ENCODE assay signal across 22 cellular contexts in the genomic region with DNA sequence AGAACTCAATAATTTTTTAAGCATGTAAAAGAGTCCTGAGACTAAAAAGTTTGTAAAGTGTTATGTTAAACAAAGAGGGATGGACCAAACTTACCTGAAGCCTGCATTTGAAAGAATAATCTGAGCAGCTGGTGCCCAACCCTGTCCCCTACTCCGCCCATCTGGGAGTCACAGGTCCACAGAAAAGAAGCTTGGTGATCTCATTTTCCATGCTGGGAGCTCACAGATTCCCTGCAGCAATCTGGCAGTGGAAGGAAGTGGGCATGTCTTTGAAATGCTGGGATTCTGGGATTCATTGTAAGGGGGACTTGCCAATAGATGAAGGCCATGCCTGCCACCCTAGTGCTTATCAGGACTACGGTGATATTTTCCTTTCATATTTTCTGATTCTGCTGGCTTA. TPM values are rescaled to one million over a fixed set of nuclear protein-coding genes. Genes with fewer than 3 reads are reported as not detected.
DNase-seq lines count a peak whose midpoint lies in the region; ATAC-seq and TF ChIP-seq lines count a peak whose summit lies in the region.
"Had no signal": no experiment of that assay in that cellular context is flagged by ENCODE, and none has a peak within 500 bp of the region (broad histone marks: within the 10 kb centered on the region; RNA-seq: fewer than 3 reads in every experiment).

No MANE protein-coding gene starts in this region.

- H3K9ac ChIP-seq in PC-3 (ENCODE audit: low read length): no peak overlapping the region
- no peak overlapping the region for H3K9ac ChIP-seq in neural progenitor cell

- no peaks in the 10 kb centered on the region for H3K9me3 Mint-ChIP-seq in neural progenitor cell

- H3K4me2 ChIP-seq in PC-3 (ENCODE audit: low read length) (no peak overlapping the region), neural progenitor cell (no peak overlapping the region)

- TF ChIP-seq CTCF in PC-3 (conservative IDR thresholded peaks at IDR 0.05; ENCODE audit: low read depth, low read length) (no peak), foreskin keratinocyte (conservative IDR thresholded peaks at IDR 0.05) (no peak), neural progenitor cell (IDR thresholded peaks at IDR 0.05) (no peak)

- H3K27ac ChIP-seq in PC-3 (ENCODE audit: low read length) (no peak overlapping the region), foreskin keratinocyte (no peak overlapping the region), neural progenitor cell (no peak overlapping the region)
- H3K27ac ChIP-seq: epithelial cell of prostate, SJSA1 had no signal

- H4K20me1 ChIP-seq in PC-3 (ENCODE audit: low read length) (no peaks in the 10 kb centered on the region), neural progenitor cell (ENCODE audit: low read depth) (peaks cover 100% of the 10 kb centered on the region)

- intact Hi-C loops in PC-3 (cut with micrococcal nuclease): no loop called here

- no peak overlapping the region for H2AFZ ChIP-seq in PC-3 (ENCODE audit: low read length)
- no peak overlapping the region for H2AFZ ChIP-seq in neural progenitor cell (replicated peaks)

- H3K36me3 ChIP-seq in PC-3 (ENCODE audit: low read depth, low read length) (no peaks in the 10 kb centered on the region), neural progenitor cell (no peaks in the 10 kb centered on the region)
- H3K36me3 ChIP-seq: HAP-1, SJSA1 had no signal

- no TSS peak for BruUV-seq in PC-3 (replicated peaks; lab: Mats Ljungman, UMichigan)

- H3F3A ChIP-seq in PC-3 (ENCODE audit: low read length, unreplicated experiment) (no peaks in the 10 kb centered on the region), neural progenitor cell (ENCODE audit: low read depth) (peaks cover 23% of the 10 kb centered on the region)

- peak overlapping the region; percentile 12 for H3K4me3 Mint-ChIP-seq in neural progenitor cell
- H3K4me3 Mint-ChIP-seq: CD4-positive, CD25-positive, alpha-beta regulatory T cell; memory B cell; stimulated activated naive CD8-positive, alpha-beta T cell treated with anti-CD3 and anti-CD28 coated beads, Interleukin-15, amount 100 ng/mL, for 72 hours had no signal

- H3K27me3 ChIP-seq in PC-3 (ENCODE audit: low read length) (no peaks in the 10 kb centered on the region), foreskin keratinocyte (peaks cover 1% of the 10 kb centered on the region), neural progenitor cell (no peaks in the 10 kb centered on the region)
- H3K27me3 ChIP-seq: SJSA1 had no signal

- H3K4me3 ChIP-seq in PC-3 (ENCODE audit: low read length) (no peak overlapping the region), neural progenitor cell (no peak overlapping the region)
- H3K4me3 ChIP-seq: HAP-1, SJSA1 had no signal

- POLR2A ChIA-PET in PC-3 (lab: Charles Lee; ENCODE audit: unreplicated experiment): no interaction called here

- H3K36me3 Mint-ChIP-seq in neural progenitor cell: peaks cover 62% of the 10 kb centered on the region
- H3K36me3 Mint-ChIP-seq: CD4-positive, CD25-positive, alpha-beta regulatory T cell; memory B cell had no signal

- peak; percentile 46; the same call in 1 of the 2 replicates for ATAC-seq in PC-3
- peak; percentile 35 for ATAC-seq in foreskin keratinocyte
- ATAC-seq: stimulated activated naive CD8-positive, alpha-beta T cell treated with anti-CD3 and anti-CD28 coated beads, Interleukin-15, amount 100 ng/mL, for 72 hours had no signal

- peaks cover 24% of the 10 kb centered on the region for H3K4me1 ChIP-seq in PC-3 (ENCODE audit: insufficient read depth, low read length)
- no peaks in the 10 kb centered on the region for H3K4me1 ChIP-seq in foreskin keratinocyte
- peaks cover 72% of the 10 kb centered on the region for H3K4me1 ChIP-seq in neural progenitor cell
- H3K4me1 ChIP-seq: HAP-1, SJSA1 had no signal

- peaks cover 68% of the 10 kb centered on the region for H3K4me1 Mint-ChIP-seq in neural progenitor cell
- H3K4me1 Mint-ChIP-seq: CD4-positive, CD25-positive, alpha-beta regulatory T cell; memory B cell; stimulated activated naive CD8-positive, alpha-beta T cell treated with anti-CD3 and anti-CD28 coated beads, Interleukin-15, amount 100 ng/mL, for 72 hours had no signal

- H3K27me3 Mint-ChIP-seq in neural progenitor cell (ENCODE audit: insufficient read depth, low read depth): no peaks in the 10 kb centered on the region
- H3K27me3 Mint-ChIP-seq: CD4-positive, CD25-positive, alpha-beta regulatory T cell; memory B cell; stimulated activated naive CD8-positive, alpha-beta T cell treated with anti-CD3 and anti-CD28 coated beads, Interleukin-15, amount 100 ng/mL, for 72 hours had no signal

- DNase-seq in NCI-H748 (lab: John Stamatoyannopoulos, UW; ENCODE audit: unreplicated experiment): peak; percentile 19
- DNase-seq in NCI-H748 treated with DMSO at 0.1 percent for 48 hours (lab: John Stamatoyannopoulos, UW): no peak
- DNase-seq in PC-3: peak; percentile 50
- peak in 1 of 2 donors; percentile 21 for DNase-seq in foreskin keratinocyte
- DNase-seq in neural progenitor cell (ENCODE audit: low spot score): no peak
- no peak for DNase-seq in stimulated activated CD4-positive, alpha-beta T cell treated with anti-CD3 and anti-CD28 coated beads, Interleukin-15, amount 100 ng/mL, for 24 hours
- DNase-seq in activated CD4-positive, alpha-beta T cell treated with anti-CD3 and anti-CD28 coated beads, Interleukin-2, amount 50 U/mL, for 4 hours: no peak
- no peak for DNase-seq in HCEC 1CT
- DNase-seq: activated CD4-positive, alpha-beta T cell treated with anti-CD3 and anti-CD28 coated beads for 1 hour; activated effector memory CD4-positive, alpha-beta T cell treated with anti-CD3 and anti-CD28 coated beads, Interleukin-2, amount 50 U/mL, for 16 hours; amniotic stem cell; CD4-positive, CD25-positive, alpha-beta regulatory T cell; DMS79; NCI-H1436; retina; stimulated activated naive CD8-positive, alpha-beta T cell treated with anti-CD3 and anti-CD28 coated beads, Interleukin-15, amount 100 ng/mL, for 72 hours; T-helper 9 cell had no signal

- H3K27ac Mint-ChIP-seq in neural progenitor cell: no peak overlapping the region
- H3K27ac Mint-ChIP-seq: CD4-positive, CD25-positive, alpha-beta regulatory T cell; memory B cell; stimulated activated naive CD8-positive, alpha-beta T cell treated with anti-CD3 and anti-CD28 coated beads, Interleukin-15, amount 100 ng/mL, for 72 hours had no signal

- H3K9me2 ChIP-seq in PC-3 (replicated peaks; ENCODE audit: low read length): no peaks in the 10 kb centered on the region

- CTCF ChIA-PET in PC-3 (lab: Charles Lee): no interaction called here

- H3K9me3 ChIP-seq in PC-3 (ENCODE audit: low read length) (no peaks in the 10 kb centered on the region), neural progenitor cell (ENCODE audit: low read depth) (no peaks in the 10 kb centered on the region)
- H3K9me3 ChIP-seq: HAP-1, SJSA1 had no signal

- H3K79me2 ChIP-seq in PC-3 (ENCODE audit: low read length) (peaks cover 59% of the 10 kb centered on the region), neural progenitor cell (ENCODE audit: low read depth) (peaks cover 100% of the 10 kb centered on the region)

RNA-seq across cellular contexts. Expression of a gene that starts 17.9 kb away (rescaled TPM):
- 34.0 and 39.2 TPM in 2 replicates for total RNA-seq in PC-3 (2014; rRNA removed)
- 0.25 and 0.95 TPM in 2 replicates for total RNA-seq in foreskin keratinocyte
- polyA plus RNA-seq in foreskin keratinocyte: 0.07 and 0.27 TPM in 2 replicates
- total RNA-seq in neural progenitor cell (ENCODE audit: low replicate concordance): 333 and 459 TPM in 2 replicates
- total RNA-seq: CD4-positive, CD25-positive, alpha-beta regulatory T cell; HT-29 had no signal
- polyA plus RNA-seq: CD4-positive, CD25-positive, alpha-beta regulatory T cell had no signal

Comparison
In these comparisons a context has a peak if more than half of its experiments do, and no peak if none do; other contexts are left out.
1. DNase-seq: peak in NCI-H748 (single experiment) and PC-3 (single experiment); none in NCI-H748 treated with DMSO at 0.1 percent for 48 hours (single experiment), neural progenitor cell (single experiment), stimulated activated CD4-positive, alpha-beta T cell treated with anti-CD3 and anti-CD28 coated beads, Interleukin-15, amount 100 ng/mL, for 24 hours (single experiment), activated CD4-positive, alpha-beta T cell treated with anti-CD3 and anti-CD28 coated beads, Interleukin-2, amount 50 U/mL, for 4 hours (0 of 2) and HCEC 1CT (single experiment).
2. RNA of a gene that starts 17.9 kb away (total RNA-seq): 333 to 459 TPM in neural progenitor cell and 34.0 to 39.2 TPM in PC-3; 0.25 to 0.95 TPM in foreskin keratinocyte; every median in the first group is over 10 times any median in the second.